Comparison of ENCODE assay signal across 8 cellular contexts in the genomic region with DNA sequence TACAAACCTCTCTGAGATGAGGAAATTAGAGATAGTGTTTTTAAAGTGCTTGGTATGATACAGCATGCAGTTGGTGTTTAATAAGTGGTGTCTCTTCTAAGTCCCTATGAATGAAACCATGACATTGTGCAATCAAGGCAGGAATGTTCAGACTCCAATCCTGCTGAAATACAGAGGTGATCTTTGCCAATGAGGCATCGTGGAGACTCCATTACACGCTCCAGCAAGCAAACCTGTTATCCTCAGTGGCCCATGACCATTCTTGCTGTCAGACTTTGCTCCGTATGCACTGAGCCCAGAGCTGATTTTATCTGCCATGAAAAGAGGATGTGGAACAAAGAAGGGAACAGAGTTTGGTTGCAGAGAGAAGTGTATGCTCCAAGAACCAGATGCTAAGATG. TPM values are rescaled to one million over a fixed set of nuclear protein-coding genes. Genes with fewer than 3 reads are reported as not detected.
DNase-seq lines count a peak whose midpoint lies in the region; ATAC-seq and TF ChIP-seq lines count a peak whose summit lies in the region.

No MANE protein-coding gene starts in this region.

- no peak for TF ChIP-seq POLR2A in sigmoid colon (IDR thresholded peaks at IDR 0.05)

- H3K27me3 Mint-ChIP-seq in GM23338 (ENCODE audit: insufficient read depth, low read depth, poor library complexity), result peaks cover 11% of the 10 kb centered on the region

- no peaks in the 10 kb centered on the region; the same call in 1 of the 2 replicates for H3K36me3 ChIP-seq in GM23338 (ENCODE audit: insufficient read depth)
- no peaks in the 10 kb centered on the region for H3K36me3 ChIP-seq in SK-N-MC (ENCODE audit: insufficient read depth, low read length)
- H3K36me3 ChIP-seq in sigmoid colon, result no peaks in the 10 kb centered on the region

- H3K4me2 ChIP-seq in GM23338, result peak overlapping the region; percentile 60

- intact Hi-C loops in sigmoid colon (cut with DNase I), result no loop called here

- no peaks in the 10 kb centered on the region for H3K9me2 ChIP-seq in GM23338 (ENCODE audit: insufficient read depth)

- peaks cover 41% of the 10 kb centered on the region for H3K36me3 Mint-ChIP-seq in GM23338 (ENCODE audit: low read depth)

- H3K79me2 ChIP-seq in GM23338 (replicated peaks; ENCODE audit: insufficient read depth), result no peaks in the 10 kb centered on the region

- H3F3A ChIP-seq in GM23338 (replicated peaks; ENCODE audit: low read depth), result peaks cover 6% of the 10 kb centered on the region

- TF ChIP-seq EP300 in sigmoid colon (IDR thresholded peaks at IDR 0.05), result no peak

- TF ChIP-seq CTCF in GM23338 (conservative IDR thresholded peaks at IDR 0.05; ENCODE audit: low read depth in 2 of 2), result no peak
- TF ChIP-seq CTCF in foreskin fibroblast (IDR thresholded peaks at IDR 0.05; ENCODE audit: low read depth, low read length), result no peak
- no peak for TF ChIP-seq CTCF in sigmoid colon (IDR thresholded peaks at IDR 0.05)

- H3K27me3 ChIP-seq in GM23338 (ENCODE audit: insufficient read depth) (no peaks in the 10 kb centered on the region), sigmoid colon (no peaks in the 10 kb centered on the region)

- H2AFZ ChIP-seq in GM23338, result peak overlapping the region; percentile 75; the same call in 1 of the 2 replicates

- no peak for ATAC-seq in GM23338
- no peak for ATAC-seq in GM21528 (IDR thresholded peaks at IDR 0.05; ENCODE audit: low FRiP score, unreplicated experiment)
- ATAC-seq in SK-N-SH treated with all-trans-retinoic acid at 6 μM for 48 hours, result no peak

- peak overlapping the region; percentile 93; the same call in 1 of the 2 replicates for H3K27ac Mint-ChIP-seq in GM23338

- H3K4me1 ChIP-seq in GM23338 (ENCODE audit: insufficient read depth) (peaks cover 9% of the 10 kb centered on the region), sigmoid colon (peaks cover 0 to 44% (median 37%) of the 10 kb centered on the region in 4 donors)

- H3K9ac ChIP-seq in SK-N-MC (ENCODE audit: insufficient read length), result no peak overlapping the region

- H3K9me3 ChIP-seq in SK-N-MC (ENCODE audit: low read depth, low read length) (no peaks in the 10 kb centered on the region), sigmoid colon (no peaks in the 10 kb centered on the region)

- DNase-seq in GM23338 (ENCODE audit: low spot score), result no peak
- no peak for DNase-seq in SK-N-MC (ENCODE audit: low read depth, low spot score)
- peak; percentile 8 to 50 for DNase-seq in foreskin fibroblast
- DNase-seq in sigmoid colon, result no peak
- DNase-seq in NCI-H524 (lab: John Stamatoyannopoulos, UW), result no peak
- no peak for DNase-seq in activated CD4-positive, alpha-beta T cell treated with anti-CD3 and anti-CD28 coated beads for 1 hour

- WGBS in sigmoid colon, 2 donors, result 72 to 90% methylated on average over 3 of the region's 3 CpGs

- H3K4me3 Mint-ChIP-seq in GM23338, result no peak overlapping the region

- H3K4me1 Mint-ChIP-seq in GM23338, result peaks cover 24% of the 10 kb centered on the region

- peaks cover 41% of the 10 kb centered on the region for H3K9me3 Mint-ChIP-seq in GM23338

- H3K27ac ChIP-seq in GM23338 (ENCODE audit: low read depth), result peak overlapping the region; percentile 80
- peak overlapping the region; percentile 58; the same call in 1 of the 2 replicates for H3K27ac ChIP-seq in SK-N-MC
- peak overlapping the region; percentile 61 to 80 (median 76) for H3K27ac ChIP-seq in sigmoid colon

- H3K4me3 ChIP-seq in GM23338 (no peak overlapping the region), SK-N-MC (no peak overlapping the region), foreskin fibroblast (ENCODE audit: low read depth in 1 of 2, low read length in 2 of 2) (no peak overlapping the region), sigmoid colon (no peak overlapping the region)

- no peaks in the 10 kb centered on the region for H4K20me1 ChIP-seq in GM23338 (replicated peaks; ENCODE audit: insufficient read depth)

TF ChIP-seq in GM23338, 12 proteins besides CTCF, POLR2A, EP300 and RAD21 (continues in another document):
- TF ChIP-seq, protein P1, sequence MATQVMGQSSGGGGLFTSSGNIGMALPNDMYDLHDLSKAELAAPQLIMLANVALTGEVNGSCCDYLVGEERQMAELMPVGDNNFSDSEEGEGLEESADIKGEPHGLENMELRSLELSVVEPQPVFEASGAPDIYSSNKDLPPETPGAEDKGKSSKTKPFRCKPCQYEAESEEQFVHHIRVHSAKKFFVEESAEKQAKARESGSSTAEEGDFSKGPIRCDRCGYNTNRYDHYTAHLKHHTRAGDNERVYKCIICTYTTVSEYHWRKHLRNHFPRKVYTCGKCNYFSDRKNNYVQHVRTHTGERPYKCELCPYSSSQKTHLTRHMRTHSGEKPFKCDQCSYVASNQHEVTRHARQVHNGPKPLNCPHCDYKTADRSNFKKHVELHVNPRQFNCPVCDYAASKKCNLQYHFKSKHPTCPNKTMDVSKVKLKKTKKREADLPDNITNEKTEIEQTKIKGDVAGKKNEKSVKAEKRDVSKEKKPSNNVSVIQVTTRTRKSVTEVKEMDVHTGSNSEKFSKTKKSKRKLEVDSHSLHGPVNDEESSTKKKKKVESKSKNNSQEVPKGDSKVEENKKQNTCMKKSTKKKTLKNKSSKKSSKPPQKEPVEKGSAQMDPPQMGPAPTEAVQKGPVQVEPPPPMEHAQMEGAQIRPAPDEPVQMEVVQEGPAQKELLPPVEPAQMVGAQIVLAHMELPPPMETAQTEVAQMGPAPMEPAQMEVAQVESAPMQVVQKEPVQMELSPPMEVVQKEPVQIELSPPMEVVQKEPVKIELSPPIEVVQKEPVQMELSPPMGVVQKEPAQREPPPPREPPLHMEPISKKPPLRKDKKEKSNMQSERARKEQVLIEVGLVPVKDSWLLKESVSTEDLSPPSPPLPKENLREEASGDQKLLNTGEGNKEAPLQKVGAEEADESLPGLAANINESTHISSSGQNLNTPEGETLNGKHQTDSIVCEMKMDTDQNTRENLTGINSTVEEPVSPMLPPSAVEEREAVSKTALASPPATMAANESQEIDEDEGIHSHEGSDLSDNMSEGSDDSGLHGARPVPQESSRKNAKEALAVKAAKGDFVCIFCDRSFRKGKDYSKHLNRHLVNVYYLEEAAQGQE (IDR thresholded peaks at IDR 0.05; ENCODE audit: unreplicated experiment), result no peak
- TF ChIP-seq, protein P2, sequence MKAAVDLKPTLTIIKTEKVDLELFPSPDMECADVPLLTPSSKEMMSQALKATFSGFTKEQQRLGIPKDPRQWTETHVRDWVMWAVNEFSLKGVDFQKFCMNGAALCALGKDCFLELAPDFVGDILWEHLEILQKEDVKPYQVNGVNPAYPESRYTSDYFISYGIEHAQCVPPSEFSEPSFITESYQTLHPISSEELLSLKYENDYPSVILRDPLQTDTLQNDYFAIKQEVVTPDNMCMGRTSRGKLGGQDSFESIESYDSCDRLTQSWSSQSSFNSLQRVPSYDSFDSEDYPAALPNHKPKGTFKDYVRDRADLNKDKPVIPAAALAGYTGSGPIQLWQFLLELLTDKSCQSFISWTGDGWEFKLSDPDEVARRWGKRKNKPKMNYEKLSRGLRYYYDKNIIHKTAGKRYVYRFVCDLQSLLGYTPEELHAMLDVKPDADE (IDR thresholded peaks at IDR 0.05), result no peak
- TF ChIP-seq EZH2phosphoT487 (IDR thresholded peaks at IDR 0.05; ENCODE audit: unreplicated experiment) (no peak), NANOG (IDR thresholded peaks at IDR 0.05; ENCODE audit: borderline replicate concordance) (no peak), JUNB (IDR thresholded peaks at IDR 0.05; ENCODE audit: unreplicated experiment) (no peak), ZNF114 (CRISPR knock-in tag; IDR thresholded peaks at IDR 0.05) (no peak)

TF ChIP-seq in SK-N-SH treated with all-trans-retinoic acid at 6 μM for 48 hours, 23 proteins besides CTCF, POLR2A, EP300 and RAD21:
- no peak for TF ChIP-seq ARNTL (CRISPR knock-in tag; IDR thresholded peaks at IDR 0.05; ENCODE audit: borderline replicate concordance, low read depth)

RNA-seq across cellular contexts. Expression of a gene that starts 47.3 kb away (rescaled TPM):
- 6.7 and 12.2 TPM in 2 replicates for total RNA-seq in GM23338 (2014; rRNA removed; shearing (Covaris generic))
- polyA plus RNA-seq in GM23338 (2016; fragmentation: Nextera tagmentation; extraction: Ambion mirVana), result 4.9 and 5.1 TPM in 2 replicates
- total RNA-seq in sigmoid colon, result 10 to 100 TPM in 3 of 4 donors, 1 to 10 TPM in 1; 2.2 to 21.3 (median 16.9) TPM
- 1 to 10 TPM; 2.4 to 3.7 (median 3.2) TPM for polyA plus RNA-seq in sigmoid colon

Comparison
In these comparisons a context has a peak if more than half of its experiments do, and no peak if none do; other contexts are left out.
1. DNase-seq: peak in foreskin fibroblast (2 of 2); none in GM23338 (single experiment), SK-N-MC (single experiment), sigmoid colon (single experiment), NCI-H524 (0 of 2) and activated CD4-positive, alpha-beta T cell treated with anti-CD3 and anti-CD28 coated beads for 1 hour (single experiment).
2. Peak in every context shown above with its lines, with median percentiles within 50 percentile points of each other: H3K27ac ChIP-seq.